In the genomic region with DNA sequence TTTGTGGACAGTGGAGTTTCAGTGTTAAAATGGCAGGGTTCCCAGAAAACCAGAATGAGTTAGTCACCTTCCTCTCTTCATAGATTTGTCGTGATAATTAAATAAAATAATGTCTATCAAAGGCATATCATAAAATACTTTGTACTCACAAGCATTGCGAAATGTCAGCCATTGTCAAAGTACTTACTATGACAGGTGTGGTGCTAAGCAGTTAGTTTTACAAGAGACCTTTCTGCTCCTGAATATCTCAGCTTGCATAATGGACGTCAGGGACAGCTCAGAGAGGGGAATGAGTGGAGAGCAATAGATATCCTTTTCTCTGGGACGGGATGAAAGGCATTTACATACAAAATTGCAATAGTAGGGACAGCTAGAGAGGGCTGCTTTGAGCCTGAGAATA, we compare ENCODE assay signal across 19 cellular contexts.
DNase-seq lines count a peak whose midpoint lies in the region; ATAC-seq and TF ChIP-seq lines count a peak whose summit lies in the region.
"Had no signal": no experiment of that assay in that cellular context is flagged by ENCODE, and none has a peak within 500 bp of the region (broad histone marks: within the 10 kb centered on the region; RNA-seq: fewer than 3 reads in every experiment).

No MANE protein-coding gene starts in this region.

- DNase-seq in NCI-H2227 (lab: John Stamatoyannopoulos, UW; ENCODE audit: unreplicated experiment), result peak; percentile 0
- no peak for DNase-seq in NCI-H2227 treated with DMSO at 0.1 percent for 48 hours (lab: John Stamatoyannopoulos, UW)
- peak; percentile 32 for DNase-seq in NCI-H1105 (lab: John Stamatoyannopoulos, UW)
- DNase-seq in astrocyte of the hippocampus (ENCODE audit: low read depth, low spot score), result peak; percentile 8
- peak; percentile 0 for DNase-seq in iris pigment epithelial cell (ENCODE audit: low read depth)
- no peak for DNase-seq in hippocampal formation (lab: John Stamatoyannopoulos, UW)
- DNase-seq: ACHN; CD4-positive, alpha-beta T cell; MV-4-11; NCI-H1694 treated with DMSO at 0.1 percent for 48 hours; NCI-H2107; NCI-H446; NCI-H69; SIG-M5; T-cell had no signal

- TF ChIP-seq POLR2A in GM18505 (IDR thresholded peaks at IDR 0.05; ENCODE audit: borderline replicate concordance, extremely low read depth, insufficient read depth, insufficient read length), result no peak

- ATAC-seq in GM18505 (IDR thresholded peaks at IDR 0.05; ENCODE audit: unreplicated experiment) (no peak), GM18520 (IDR thresholded peaks at IDR 0.05; ENCODE audit: unreplicated experiment) (no peak)
- ATAC-seq: GM23338, HCT116, T-cell had no signal

Comparison
In these comparisons a context has a peak if more than half of its experiments do, and no peak if none do; other contexts are left out.
1. DNase-seq: peak in NCI-H2227 (single experiment), NCI-H1105 (single experiment), astrocyte of the hippocampus (single experiment) and iris pigment epithelial cell (single experiment); none in NCI-H2227 treated with DMSO at 0.1 percent for 48 hours (single experiment) and hippocampal formation (0 of 2).